ENCODE assay signal across 8 cellular contexts in the genomic region with DNA sequence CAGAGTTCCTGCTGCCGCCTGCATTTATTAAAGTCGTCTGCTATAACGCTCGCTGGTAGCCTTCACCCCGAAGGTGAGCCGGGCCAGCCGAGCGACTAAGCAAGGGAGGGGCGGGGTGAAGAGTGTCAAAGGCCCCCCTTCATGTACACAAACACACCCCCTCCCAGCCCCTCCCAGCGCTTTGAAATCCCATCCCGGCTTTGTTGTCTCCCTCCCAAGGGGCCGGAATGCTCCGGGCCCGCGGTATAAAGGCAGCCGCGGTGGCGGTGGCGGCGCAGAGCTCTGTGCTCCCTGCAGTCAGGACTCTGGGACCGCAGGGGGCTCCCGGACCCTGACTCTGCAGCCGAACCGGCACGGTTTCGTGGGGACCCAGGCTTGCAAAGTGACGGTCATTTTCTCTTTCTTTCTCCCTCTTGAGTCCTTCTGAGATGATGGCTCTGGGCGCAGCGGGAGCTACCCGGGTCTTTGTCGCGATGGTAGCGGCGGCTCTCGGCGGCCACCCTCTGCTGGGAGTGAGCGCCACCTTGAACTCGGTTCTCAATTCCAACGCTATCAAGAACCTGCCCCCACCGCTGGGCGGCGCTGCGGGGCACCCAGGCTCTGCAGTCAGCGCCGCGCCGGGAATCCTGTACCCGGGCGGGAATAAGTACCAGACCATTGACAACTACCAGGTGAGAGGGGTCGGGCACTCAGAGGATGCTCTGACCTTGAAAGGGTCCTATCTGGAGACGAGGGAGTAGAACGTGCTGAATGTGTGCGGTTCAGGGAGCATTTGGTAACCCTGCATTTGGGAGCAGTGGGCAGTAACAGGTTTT. TPM values are rescaled to one million over a fixed set of nuclear protein-coding genes. Genes with fewer than 3 reads are reported as not detected.
DNase-seq lines count a peak whose midpoint lies in the region; ATAC-seq and TF ChIP-seq lines count a peak whose summit lies in the region.

A gene with protein sequence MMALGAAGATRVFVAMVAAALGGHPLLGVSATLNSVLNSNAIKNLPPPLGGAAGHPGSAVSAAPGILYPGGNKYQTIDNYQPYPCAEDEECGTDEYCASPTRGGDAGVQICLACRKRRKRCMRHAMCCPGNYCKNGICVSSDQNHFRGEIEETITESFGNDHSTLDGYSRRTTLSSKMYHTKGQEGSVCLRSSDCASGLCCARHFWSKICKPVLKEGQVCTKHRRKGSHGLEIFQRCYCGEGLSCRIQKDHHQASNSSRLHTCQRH (plus strand): TSS at position 275 of the 815 bp plus-strand sequence. CDS start 154 bp downstream, at position 429.

- peak within 1 kb of the TSS; percentile 64 for H3K4me3 ChIP-seq in iPS-18c (ENCODE audit: insufficient read depth, low read depth, low read length)

- H3K27ac Mint-ChIP-seq in MCF 10A (ENCODE audit: low read depth, unreplicated experiment): peak within 1 kb of the TSS; percentile 93

- H3K4me3 Mint-ChIP-seq in MCF 10A (ENCODE audit: unreplicated experiment): peak within 1 kb of the TSS; percentile 91

- H3K9me3 Mint-ChIP-seq in MCF 10A (ENCODE audit: unreplicated experiment): no peaks in the 10 kb centered on the region

- H3K27me3 Mint-ChIP-seq in MCF 10A (ENCODE audit: insufficient read depth, unreplicated experiment): no peaks in the 10 kb centered on the region

- POLR2A ChIA-PET in MCF 10A (lab: Yijun Ruan, JAX): interaction anchor here (0.6 to 6.4 kb wide), 11 partner anchors 15 to 252 kb away, joined by 3 to 86 read pairs (median 4); no protein-coding TSS in a partner anchor

- no TSS peak for BruUV-seq in MCF 10A (replicated peaks; lab: Mats Ljungman, UMichigan)

- TF ChIP-seq CTCF in MCF 10A (IDR thresholded peaks at IDR 0.05; ENCODE audit: unreplicated experiment): peak; percentile 97

- intact Hi-C loops in MCF 10A (cut with micrococcal nuclease): loop anchor here (1.0 kb wide), 3 partner anchors 140 to 253 kb away; no protein-coding TSS in a partner anchor
- intact Hi-C loops in sciatic nerve (cut with DNase I): no loop called here

- CTCF ChIA-PET in MCF 10A (lab: Yijun Ruan, JAX): interaction anchor here (0.5 to 13.2 kb wide), 36 partner anchors 11 to 1323 kb away, joined by 3 to 389 read pairs (median 3); no protein-coding TSS in a partner anchor

- DNase-seq in CD1c-positive myeloid dendritic cell (ENCODE audit: extremely low spot score) (peak; percentile 40), NCI-H69 (lab: John Stamatoyannopoulos, UW) (peak; percentile 57), MCF 10A (ENCODE audit: unreplicated experiment) (peak; percentile 87), sciatic nerve (ENCODE audit: low spot score) (peak; percentile 64)

- peaks cover 45% of the 10 kb centered on the region for H3K36me3 Mint-ChIP-seq in MCF 10A (ENCODE audit: insufficient read depth, unreplicated experiment)

- H3K4me1 Mint-ChIP-seq in MCF 10A (ENCODE audit: insufficient read depth, unreplicated experiment): peaks cover 23% of the 10 kb centered on the region

- ATAC-seq in GM21423 (IDR thresholded peaks at IDR 0.05; ENCODE audit: unreplicated experiment) (peak; percentile 54), sciatic nerve (peak; percentile 75), GM19467 (IDR thresholded peaks at IDR 0.05; ENCODE audit: unreplicated experiment) (no peak), HG03135 (IDR thresholded peaks at IDR 0.05; ENCODE audit: unreplicated experiment) (no peak)

- no peaks in the 10 kb centered on the region for H3K9me3 ChIP-seq in iPS-18c (ENCODE audit: control insufficient read depth, insufficient read depth, low read length)

RNA-seq across cellular contexts. Expression of the gene that starts here (rescaled TPM):
- 31.8 and 37.4 TPM in 2 replicates for total RNA-seq in MCF 10A (2022)
- 3.3 TPM for total RNA-seq in sciatic nerve

Comparison
In these comparisons a context has a peak if more than half of its experiments do, and no peak if none do; other contexts are left out.
1. ATAC-seq: peak in GM21423 (single experiment) and sciatic nerve (single experiment); none in GM19467 (single experiment) and HG03135 (single experiment).
2. Peak in every context shown above with its lines, with median percentiles within 50 percentile points of each other: DNase-seq.